Comparison of ENCODE assay signal across 8 cellular contexts in genomic region chrX:39196192-39197102, GRCh38.
DNase-seq lines count a peak whose midpoint lies in the region; ATAC-seq and TF ChIP-seq lines count a peak whose summit lies in the region.

No MANE protein-coding gene starts in this region.

- peak overlapping the region; percentile 50 for H2AFZ ChIP-seq in MM.1S (ENCODE audit: low read length)

- peak; percentile 94 for ATAC-seq in HG02571 (IDR thresholded peaks at IDR 0.05; ENCODE audit: unreplicated experiment)

- H3K4me3 ChIP-seq in MM.1S (ENCODE audit: low read length) (peak overlapping the region; percentile 48; the same call in 1 of the 2 replicates), stomach (no peak overlapping the region)

- no peaks in the 10 kb centered on the region for H3K9me2 ChIP-seq in MM.1S (replicated peaks; ENCODE audit: insufficient read depth, low read length)

- H3K4me1 ChIP-seq in MM.1S (ENCODE audit: low read length) (peaks cover 30% of the 10 kb centered on the region), stomach (peaks cover 0 to 17% (median 4%) of the 10 kb centered on the region in 4 donors)

- H3K79me2 ChIP-seq in MM.1S (ENCODE audit: low read length), result no peaks in the 10 kb centered on the region

- peak overlapping the region; percentile 98 for H3K27ac ChIP-seq in MM.1S (ENCODE audit: low read length)
- H3K27ac ChIP-seq in epithelial cell of prostate, result no peak overlapping the region
- H3K27ac ChIP-seq in stomach, result no peak overlapping the region

- H3K27me3 ChIP-seq in MM.1S (replicated peaks; ENCODE audit: insufficient read depth, low read length) (no peaks in the 10 kb centered on the region), stomach (peaks cover 0 to 3% (median 0%) of the 10 kb centered on the region in 3 donors)

- intact Hi-C loops in stomach (cut with DNase I; ENCODE audit: low total_unique reads), result no loop called here

- no peak for TF ChIP-seq EP300 in stomach (IDR thresholded peaks at IDR 0.05)

- no peaks in the 10 kb centered on the region for H3K36me3 ChIP-seq in MM.1S (replicated peaks; ENCODE audit: insufficient read depth, low read length)
- H3K36me3 ChIP-seq in stomach, result no peaks in the 10 kb centered on the region

- peaks cover 10% of the 10 kb centered on the region for H3F3A ChIP-seq in MM.1S (ENCODE audit: insufficient read depth, low read length)

- TF ChIP-seq POLR2A in stomach (IDR thresholded peaks at IDR 0.05), result no peak

- H3K9me3 ChIP-seq in MM.1S (replicated peaks; ENCODE audit: insufficient read depth, low read length), result no peaks in the 10 kb centered on the region
- H3K9me3 ChIP-seq in stomach, result peaks cover 0 to 5% (median 0%) of the 10 kb centered on the region in 4 donors

- peak; percentile 36 for DNase-seq in activated T-cell treated with anti-CD3 and anti-CD28 coated beads for 48 hours (ENCODE audit: low read depth)
- no peak for DNase-seq in activated T-cell treated with anti-CD3 and anti-CD28 coated beads for 4 hours
- peak; percentile 91 for DNase-seq in MM.1S
- peak; percentile 19 for DNase-seq in UCSD-AML1 (lab: John Stamatoyannopoulos, UW; ENCODE audit: unreplicated experiment)
- DNase-seq in epithelial cell of prostate (ENCODE audit: low read depth, low spot score), result peak; percentile 22
- peak; percentile 34 for DNase-seq in stomach
- DNase-seq in cerebellum (ENCODE audit: low spot score), result no peak

- WGBS in stomach, 5 donors, result 31 to 40% (median 35%) methylated on average over 8 to 10 of the region's 10 CpGs

- peak overlapping the region; percentile 60 for H3K9ac ChIP-seq in MM.1S (ENCODE audit: low read length)

- peak overlapping the region; percentile 80 for H3K4me2 ChIP-seq in MM.1S (ENCODE audit: low read depth, low read length)

- TF ChIP-seq CTCF in MM.1S (IDR thresholded peaks at IDR 0.05; ENCODE audit: low read length) (0 out of 2 replicates have a peak, but pooled peaks have one; percentile 3), stomach (IDR thresholded peaks at IDR 0.05) (no peak)

- H4K20me1 ChIP-seq in MM.1S (ENCODE audit: insufficient read depth, low read length), result no peaks in the 10 kb centered on the region

Comparison
In these comparisons a context has a peak if more than half of its experiments do, and no peak if none do; other contexts are left out.
1. DNase-seq: peak in activated T-cell treated with anti-CD3 and anti-CD28 coated beads for 48 hours (single experiment), MM.1S (single experiment), UCSD-AML1 (single experiment), epithelial cell of prostate (single experiment) and stomach (single experiment); none in activated T-cell treated with anti-CD3 and anti-CD28 coated beads for 4 hours (single experiment) and cerebellum (single experiment).